In the genomic region with DNA sequence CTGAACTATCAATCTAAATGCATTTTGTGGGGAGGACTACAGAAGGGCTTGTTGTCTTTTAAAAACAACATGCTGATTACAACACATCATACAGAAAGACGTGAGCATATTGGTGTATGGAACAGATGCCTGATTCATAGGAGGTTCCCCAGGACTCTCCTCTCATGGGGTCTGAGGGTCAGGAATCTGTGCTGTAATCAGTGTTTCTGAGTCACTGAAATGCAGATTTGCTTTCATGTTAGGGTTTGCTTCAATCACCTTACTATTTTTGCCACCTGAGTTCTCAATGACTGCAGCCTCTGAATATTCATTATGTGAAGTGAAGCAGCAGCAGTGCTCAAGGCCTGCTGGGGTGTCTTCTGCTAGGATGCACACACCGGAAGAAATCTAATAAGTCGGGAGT, we compare ENCODE assay signal across 1 cellular context.
TF ChIP-seq lines count a peak whose summit lies in the region.

No MANE protein-coding gene starts in this region.

TF ChIP-seq in K562, 482 proteins besides CTCF, POLR2A, EP300 and RAD21 (continued from another document):
- TF ChIP-seq, protein P1, sequence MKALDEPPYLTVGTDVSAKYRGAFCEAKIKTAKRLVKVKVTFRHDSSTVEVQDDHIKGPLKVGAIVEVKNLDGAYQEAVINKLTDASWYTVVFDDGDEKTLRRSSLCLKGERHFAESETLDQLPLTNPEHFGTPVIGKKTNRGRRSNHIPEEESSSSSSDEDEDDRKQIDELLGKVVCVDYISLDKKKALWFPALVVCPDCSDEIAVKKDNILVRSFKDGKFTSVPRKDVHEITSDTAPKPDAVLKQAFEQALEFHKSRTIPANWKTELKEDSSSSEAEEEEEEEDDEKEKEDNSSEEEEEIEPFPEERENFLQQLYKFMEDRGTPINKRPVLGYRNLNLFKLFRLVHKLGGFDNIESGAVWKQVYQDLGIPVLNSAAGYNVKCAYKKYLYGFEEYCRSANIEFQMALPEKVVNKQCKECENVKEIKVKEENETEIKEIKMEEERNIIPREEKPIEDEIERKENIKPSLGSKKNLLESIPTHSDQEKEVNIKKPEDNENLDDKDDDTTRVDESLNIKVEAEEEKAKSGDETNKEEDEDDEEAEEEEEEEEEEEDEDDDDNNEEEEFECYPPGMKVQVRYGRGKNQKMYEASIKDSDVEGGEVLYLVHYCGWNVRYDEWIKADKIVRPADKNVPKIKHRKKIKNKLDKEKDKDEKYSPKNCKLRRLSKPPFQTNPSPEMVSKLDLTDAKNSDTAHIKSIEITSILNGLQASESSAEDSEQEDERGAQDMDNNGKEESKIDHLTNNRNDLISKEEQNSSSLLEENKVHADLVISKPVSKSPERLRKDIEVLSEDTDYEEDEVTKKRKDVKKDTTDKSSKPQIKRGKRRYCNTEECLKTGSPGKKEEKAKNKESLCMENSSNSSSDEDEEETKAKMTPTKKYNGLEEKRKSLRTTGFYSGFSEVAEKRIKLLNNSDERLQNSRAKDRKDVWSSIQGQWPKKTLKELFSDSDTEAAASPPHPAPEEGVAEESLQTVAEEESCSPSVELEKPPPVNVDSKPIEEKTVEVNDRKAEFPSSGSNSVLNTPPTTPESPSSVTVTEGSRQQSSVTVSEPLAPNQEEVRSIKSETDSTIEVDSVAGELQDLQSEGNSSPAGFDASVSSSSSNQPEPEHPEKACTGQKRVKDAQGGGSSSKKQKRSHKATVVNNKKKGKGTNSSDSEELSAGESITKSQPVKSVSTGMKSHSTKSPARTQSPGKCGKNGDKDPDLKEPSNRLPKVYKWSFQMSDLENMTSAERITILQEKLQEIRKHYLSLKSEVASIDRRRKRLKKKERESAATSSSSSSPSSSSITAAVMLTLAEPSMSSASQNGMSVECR (CRISPR knock-in tag; IDR thresholded peaks at IDR 0.05): no peak
- TF ChIP-seq KDM1A (IDR thresholded peaks at IDR 0.05): peak; percentile 36 to 75; a peak in 3 of 4 replicates
